ENCODE assay signal across 17 cellular contexts in genomic region chr10:79482721-79483120, GRCh38. TPM values are rescaled to one million over a fixed set of nuclear protein-coding genes. Genes with fewer than 3 reads are reported as not detected.
"Had no signal": no experiment of that assay in that cellular context is flagged by ENCODE, and none has a peak within 500 bp of the region (broad histone marks: within the 10 kb centered on the region; RNA-seq: fewer than 3 reads in every experiment).

No MANE protein-coding gene starts in this region.

- H3K36me3 ChIP-seq: adrenal gland, pancreas, spleen, WERI-Rb-1 had no signal

- H3K27me3 Mint-ChIP-seq: activated CD8-positive, alpha-beta T cell treated with anti-CD3 and anti-CD28 coated beads for 36 hours had no signal

- H3K9me3 ChIP-seq: adrenal gland, pancreas, spleen had no signal

- H3K27ac ChIP-seq: pancreas, WERI-Rb-1 had no signal

- H3K4me1 ChIP-seq: pancreas had no signal

- H3K36me3 Mint-ChIP-seq: stimulated activated naive B cell treated with anti-CD40 and anti-IgM and Interleukin-4, amounts not matched to agents 10 μg/mL and 1 μg/mL and 100 μg/mL, for 72 hours; T-cell; type B pancreatic cell had no signal

- ATAC-seq: activated CD8-positive, alpha-beta T cell treated with anti-CD3 and anti-CD28 coated beads for 36 hours; left colon; pancreas; stimulated activated naive B cell treated with anti-CD40 and anti-IgM and Interleukin-4, amounts not matched to agents 10 μg/mL and 1 μg/mL and 100 μg/mL, for 72 hours; T-cell had no signal

- H3K4me1 Mint-ChIP-seq: endodermal cell; stimulated activated naive B cell treated with anti-CD40 and anti-IgM and Interleukin-4, amounts not matched to agents 10 μg/mL and 1 μg/mL and 100 μg/mL, for 72 hours; T-cell had no signal

- H3K4me3 Mint-ChIP-seq: activated CD8-positive, alpha-beta T cell treated with anti-CD3 and anti-CD28 coated beads for 36 hours; activated naive CD4-positive, alpha-beta T cell treated with anti-CD3 and anti-CD28 coated beads for 36 hours; dendritic cell treated with granulocyte-macrophage colony-stimulating factor and Interleukin-4, amounts not matched to agents 40 ng/mL and 50 ng/mL, for 4 days; endodermal cell; stimulated activated naive B cell treated with anti-CD40 and anti-IgM and Interleukin-4, amounts not matched to agents 10 μg/mL and 1 μg/mL and 100 μg/mL, for 72 hours; T-cell; type B pancreatic cell had no signal

- H3K4me3 ChIP-seq: adrenal gland, pancreas, spleen had no signal

- H3K27ac Mint-ChIP-seq: activated CD8-positive, alpha-beta T cell treated with anti-CD3 and anti-CD28 coated beads for 36 hours; activated naive CD4-positive, alpha-beta T cell treated with anti-CD3 and anti-CD28 coated beads for 36 hours; dendritic cell treated with granulocyte-macrophage colony-stimulating factor and Interleukin-4, amounts not matched to agents 40 ng/mL and 50 ng/mL, for 4 days; endodermal cell; stimulated activated naive B cell treated with anti-CD40 and anti-IgM and Interleukin-4, amounts not matched to agents 10 μg/mL and 1 μg/mL and 100 μg/mL, for 72 hours; T-cell; type B pancreatic cell had no signal

- H3K9me3 Mint-ChIP-seq: activated CD8-positive, alpha-beta T cell treated with anti-CD3 and anti-CD28 coated beads for 36 hours; activated naive CD4-positive, alpha-beta T cell treated with anti-CD3 and anti-CD28 coated beads for 36 hours; dendritic cell treated with granulocyte-macrophage colony-stimulating factor and Interleukin-4, amounts not matched to agents 40 ng/mL and 50 ng/mL, for 4 days; endodermal cell; stimulated activated naive B cell treated with anti-CD40 and anti-IgM and Interleukin-4, amounts not matched to agents 10 μg/mL and 1 μg/mL and 100 μg/mL, for 72 hours; T-cell; type B pancreatic cell had no signal

- H3K27me3 ChIP-seq: adrenal gland, pancreas had no signal

- DNase-seq: activated CD4-positive, alpha-beta T cell treated with anti-CD3 and anti-CD28 coated beads for 4 hours; activated CD8-positive, alpha-beta memory T cell treated with anti-CD3 and anti-CD28 coated beads, Interleukin-2, amount 50 U/mL, for 48 hours; activated CD8-positive, alpha-beta T cell treated with anti-CD3 and anti-CD28 coated beads for 36 hours; activated naive CD4-positive, alpha-beta T cell treated with anti-CD3 and anti-CD28 coated beads for 36 hours; adrenal gland; endodermal cell; left colon; pancreas; spleen; stimulated activated CD4-positive, alpha-beta T cell treated with anti-CD3 and anti-CD28 coated beads, Interleukin-1b, Interleukin-23, amount 100 ng/mL, for 48 hours; stimulated activated naive B cell treated with anti-CD40 and anti-IgM and Interleukin-4, amounts not matched to agents 10 μg/mL and 1 μg/mL and 100 μg/mL, for 72 hours; substantia nigra; T-cell; WERI-Rb-1 had no signal

RNA-seq across cellular contexts. Expression of gene ZCCHC24, which starts 37.3 kb away (rescaled TPM):
- polyA plus RNA-seq: neural cell had no signal
